In genomic region chr2:66577331-66578041, GRCh38 we compare ENCODE assay signal across 9 cellular contexts.
DNase-seq lines count a peak whose midpoint lies in the region; ATAC-seq, FAIRE-seq and TF ChIP-seq lines count a peak whose summit lies in the region.
"Had no signal": no experiment of that assay in that cellular context is flagged by ENCODE, and none has a peak within 500 bp of the region (broad histone marks: within the 10 kb centered on the region; RNA-seq: fewer than 3 reads in every experiment).

No MANE protein-coding gene starts in this region.

- H2AFZ ChIP-seq in IMR-90 (replicated peaks; ENCODE audit: low read length, poor library complexity), result peak overlapping the region; percentile 86

- peak overlapping the region; percentile 93 for H3K14ac ChIP-seq in IMR-90 (replicated peaks; ENCODE audit: low read depth, low read length)

- peak overlapping the region; percentile 96 for H3K27ac ChIP-seq in IMR-90 (ENCODE audit: insufficient read depth, low read length)
- H3K27ac ChIP-seq in breast epithelium, result peak overlapping the region; percentile 59 to 69
- H3K27ac ChIP-seq in kidney (ENCODE audit: low read depth in 2 of 2, low read length in 2 of 2), result peak overlapping the region; percentile 79 to 83
- H3K27ac ChIP-seq in spleen, result peak overlapping the region; percentile 19 to 86 (median 76)

- H3K4me1 ChIP-seq in IMR-90 (ENCODE audit: control insufficient read depth, insufficient read depth, low read length) (peaks cover 17% of the 10 kb centered on the region), breast epithelium (peaks cover 0 to 10% of the 10 kb centered on the region in 2 donors), kidney (ENCODE audit: control insufficient read depth in 1 of 2, insufficient read depth in 1 of 2, low read depth in 1 of 2, low read length in 2 of 2) (peaks cover 0 to 4% of the 10 kb centered on the region in 2 donors), spleen (peaks cover 6 to 70% (median 44%) of the 10 kb centered on the region in 6 donors)

- CTCF ChIA-PET in IMR-90 (lab: Yijun Ruan, JAX), result interaction anchor here (1.0 to 1.6 kb wide), 3 partner anchors 148 to 1073 kb away, joined by 3 to 9 read pairs (median 5); no protein-coding TSS in a partner anchor

- H2BK120ac ChIP-seq in IMR-90 (ENCODE audit: low read depth, low read length), result peak overlapping the region; percentile 98

- H3K9me1 ChIP-seq in IMR-90 (ENCODE audit: insufficient read depth, low read length), result no peaks in the 10 kb centered on the region

- no peaks in the 10 kb centered on the region for H3K27me3 ChIP-seq in IMR-90 (ENCODE audit: control insufficient read depth, insufficient read depth, low read length)
- H3K27me3 ChIP-seq in breast epithelium, result peaks cover 0 to 70% of the 10 kb centered on the region in 2 donors
- H3K27me3 ChIP-seq in spleen (replicated peaks in 1 of 7), result peaks cover 0 to 99% (median 81%) of the 10 kb centered on the region in 7 donors

- no peak for TF ChIP-seq RAD21 in IMR-90 (IDR thresholded peaks at IDR 0.05; ENCODE audit: low read length)

- H4K5ac ChIP-seq in IMR-90 (ENCODE audit: low read depth, low read length), result peak overlapping the region; percentile 94

- no peaks in the 10 kb centered on the region for H4K20me1 ChIP-seq in IMR-90 (ENCODE audit: insufficient read depth, low read length)

- H3K79me1 ChIP-seq in IMR-90 (ENCODE audit: low read depth in 1 of 2, low read length in 2 of 2), result peaks cover 4 to 45% of the 10 kb centered on the region in 2 experiments; a peak in 3 of 4 replicates

- H4K8ac ChIP-seq in IMR-90 (ENCODE audit: low read depth in 2 of 2, low read length in 2 of 2), result peak overlapping the region; percentile 82 to 86

- no TSS peak for BruUV-seq in IMR-90 (replicated peaks; lab: Mats Ljungman, UMichigan)

- peak; percentile 5; the same call in 1 of the 2 replicates for TF ChIP-seq POLR2A in IMR-90 (IDR thresholded peaks at IDR 0.05; ENCODE audit: low read depth, low read length)
- TF ChIP-seq POLR2A in breast epithelium (IDR thresholded peaks at IDR 0.05), result no peak
- TF ChIP-seq POLR2A in spleen (IDR thresholded peaks at IDR 0.05), result no peak
- TF ChIP-seq POLR2A in GM12892 (IDR thresholded peaks at IDR 0.05; ENCODE audit: low read depth, low read length), result no peak

- no peak for FAIRE-seq in kidney (lab: Jason Lieb, UNC)
- FAIRE-seq in GM12892 (lab: Jason Lieb, UNC), result no peak
- FAIRE-seq: urothelium cell line had no signal

- peak; percentile 56 for DNase-seq in IMR-90
- no peak for DNase-seq in breast epithelium (ENCODE audit: low spot score in 2 of 2)
- DNase-seq in kidney, result peak; percentile 80
- DNase-seq in spleen, result no peak
- no peak for DNase-seq in anterior cingulate cortex (lab: John Stamatoyannopoulos, UW)
- no peak for DNase-seq in MV-4-11 (lab: John Stamatoyannopoulos, UW)
- no peak for DNase-seq in LoVo (ENCODE audit: low spot score)
- no peak for DNase-seq in GM12892 (ENCODE audit: insufficient read length)

- POLR2A ChIA-PET in IMR-90 (lab: Charles Lee; ENCODE audit: unreplicated experiment), result interaction anchor here (1.0 kb wide), 1 partner anchor 144 kb away, joined by 5 read pairs; no protein-coding TSS in a partner anchor

- H3K9me3 ChIP-seq in IMR-90 (ENCODE audit: control insufficient read depth, insufficient read depth, low read length) (no peaks in the 10 kb centered on the region), breast epithelium (no peaks in the 10 kb centered on the region), kidney (ENCODE audit: control insufficient read depth in 1 of 2, low read length in 2 of 2) (no peaks in the 10 kb centered on the region), spleen (no peaks in the 10 kb centered on the region)

- H3K36me3 ChIP-seq in IMR-90 (ENCODE audit: control insufficient read depth, insufficient read depth, low read length), result 0 out of 2 replicates have a peak, but pooled peaks cover 1% of the 10 kb centered on the region
- H3K36me3 ChIP-seq in breast epithelium, result no peaks in the 10 kb centered on the region
- no peaks in the 10 kb centered on the region for H3K36me3 ChIP-seq in kidney (ENCODE audit: control insufficient read depth in 1 of 2, insufficient read depth in 2 of 2, low read length in 2 of 2)
- no peaks in the 10 kb centered on the region for H3K36me3 ChIP-seq in spleen

- H2AK9ac ChIP-seq in IMR-90 (replicated peaks; ENCODE audit: low read depth, low read length, poor library complexity), result peak overlapping the region; percentile 94

- in situ Hi-C loops in IMR-90 (cut with MboI; ENCODE audit: low sequenced_read_pairs), result loop anchor here (10.0 to 25.0 kb wide), 4 partner anchors 885 to 1460 kb away; no protein-coding TSS in a partner anchor

- intact Hi-C loops in IMR-90 (cut with micrococcal nuclease) (loop anchor here (1.0 to 5.0 kb wide), 8 partner anchors 480 to 1455 kb away; no protein-coding TSS in a partner anchor), breast epithelium (cut with DNase I; ENCODE audit: low total_unique reads) (loop anchor here (10.0 kb wide), 1 partner anchor 143 kb away; the partner anchor contains the start of gene MEIS1), kidney (cut with DNase I) (no loop called here), spleen (cut with DNase I; ENCODE audit: low total_unique reads) (no loop called here)

- peak overlapping the region; percentile 97 for H4K91ac ChIP-seq in IMR-90 (ENCODE audit: insufficient read depth, low read depth, low read length)

- peak overlapping the region; percentile 72 for H3K9ac ChIP-seq in IMR-90 (ENCODE audit: low read depth, low read length)
- no peak overlapping the region for H3K9ac ChIP-seq in kidney (ENCODE audit: low read length in 2 of 2)

- H2BK5ac ChIP-seq in IMR-90 (ENCODE audit: low read depth, low read length, poor library complexity, severe bottlenecking), result peak overlapping the region; percentile 85

- H3K56ac ChIP-seq in IMR-90 (ENCODE audit: extremely low read depth, insufficient read depth, low read length), result peak overlapping the region; percentile 93

- peak overlapping the region; percentile 67 for H2AK5ac ChIP-seq in IMR-90 (ENCODE audit: low read depth, low read length)

- H2BK20ac ChIP-seq in IMR-90 (ENCODE audit: low read depth, low read length), result peak overlapping the region; percentile 97

- peak overlapping the region; percentile 95 for H3K23ac ChIP-seq in IMR-90 (ENCODE audit: low read depth, low read length)

- no CpG with 5 or more reads among the region's 40 CpGs for WGBS in IMR-90 (ENCODE audit: extremely low coverage in 2 of 2, insufficient read length in 1 of 2), 2 experiments
- WGBS in spleen, 5 donors, result 1 to 4% (median 3%) methylated on average over 32 to 40 of the region's 40 CpGs

- H3K4me2 ChIP-seq in IMR-90 (ENCODE audit: low read depth, low read length), result peak overlapping the region; percentile 93

- peak overlapping the region; percentile 96 for H3K4ac ChIP-seq in IMR-90 (ENCODE audit: low read depth, low read length)

- H2BK15ac ChIP-seq in IMR-90 (ENCODE audit: low read depth, low read length), result peak overlapping the region; percentile 52; the same call in 2 of the 3 replicates

- dilution Hi-C loops in IMR-90 (cut with HindIII; ENCODE audit: low sequenced_read_pairs, unreplicated experiment), result no loop called here

- TF ChIP-seq CTCF in IMR-90 (conservative IDR thresholded peaks at IDR 0.05; ENCODE audit: low read depth, low read length) (no peak), breast epithelium (IDR thresholded peaks at IDR 0.05) (peak in 1 of 3 donors; percentile 4), kidney (IDR thresholded peaks at IDR 0.05; ENCODE audit: borderline replicate concordance, extremely low read depth, insufficient read depth) (no peak), spleen (IDR thresholded peaks at IDR 0.05 in 8 of 11, conservative IDR thresholded peaks at IDR 0.05 in 3 of 11) (no peak)

- H3K18ac ChIP-seq in IMR-90 (ENCODE audit: low read depth, low read length), result peak overlapping the region; percentile 94

- H3K4me3 ChIP-seq in IMR-90 (ENCODE audit: insufficient read depth, low read depth, low read length) (peak overlapping the region; percentile 39), breast epithelium (peak overlapping the region; percentile 55 to 72 (median 59)), kidney (ENCODE audit: low read length in 2 of 2) (peak overlapping the region; percentile 45 to 58), spleen (peak overlapping the region in 4 of 8 donors; percentile 31 to 61 (median 40))

- ATAC-seq in IMR-90 (ENCODE audit: low read depth), result 0 out of 2 replicates have a peak, but pooled peaks have one; percentile 1

TF ChIP-seq in IMR-90, 13 proteins besides CTCF, POLR2A, EP300 and RAD21:
- TF ChIP-seq CEBPB (IDR thresholded peaks at IDR 0.05; ENCODE audit: low read depth, low read length) (no peak), MAZ (IDR thresholded peaks at IDR 0.05; ENCODE audit: borderline replicate concordance, low read depth, low read length) (no peak), SMC3 (IDR thresholded peaks at IDR 0.05; ENCODE audit: low read depth, low read length) (no peak), ELK1 (IDR thresholded peaks at IDR 0.05; ENCODE audit: borderline replicate concordance, low read depth, low read length) (no peak)

Comparison
In these comparisons a context has a peak if more than half of its experiments do, and no peak if none do; other contexts are left out.
1. DNase-seq: peak in IMR-90 (single experiment) and kidney (single experiment); none in breast epithelium (0 of 2), spleen (single experiment), anterior cingulate cortex (0 of 58), MV-4-11 (single experiment), LoVo (single experiment) and GM12892 (single experiment).
2. intact Hi-C loops: an anchor here in IMR-90 (1.0 to 5.0 kb wide) and breast epithelium (10.0 kb wide); none called in kidney and spleen.
3. Peak in every context shown above with its lines, with median percentiles within 50 percentile points of each other: H3K27ac ChIP-seq.